ENCODE assay signal across 9 cellular contexts in genomic region chr2:85259101-85259590, GRCh38.
DNase-seq lines count a peak whose midpoint lies in the region; ATAC-seq and TF ChIP-seq lines count a peak whose summit lies in the region.
"Had no signal": no experiment of that assay in that cellular context is flagged by ENCODE, and none has a peak within 500 bp of the region (broad histone marks: within the 10 kb centered on the region; RNA-seq: fewer than 3 reads in every experiment).

No MANE protein-coding gene starts in this region.

- POLR2A ChIA-PET in Panc1 (lab: Charles Lee): interaction anchor here (0.5 kb wide), 1 partner anchor 380 kb away, joined by 7 read pairs; no protein-coding TSS in a partner anchor
- POLR2A ChIA-PET in OCI-LY7 (lab: Charles Lee): no interaction called here

- DNase-seq in Panc1 (ENCODE audit: low read depth, low spot score) (no peak), fibroblast of gingiva (ENCODE audit: low read depth) (peak; percentile 87), neural crest cell (ENCODE audit: low read depth, low spot score) (no peak), NCI-H2081 (lab: John Stamatoyannopoulos, UW) (no peak), OCI-LY7 (ENCODE audit: low spot score) (no peak)
- no peak for DNase-seq in activated naive CD4-positive, alpha-beta T cell treated with anti-CD3 and anti-CD28 coated beads, Interleukin-2, amount 50 U/mL, for 72 hours (ENCODE audit: low spot score in 2 of 2)
- DNase-seq: NCI-H1694 treated with DMSO at 0.1 percent for 48 hours had no signal

- H3K79me2 ChIP-seq in ACC112 (ENCODE audit: control insufficient read depth, insufficient read depth, low read length, unreplicated experiment) (no peaks in the 10 kb centered on the region), OCI-LY7 (ENCODE audit: insufficient read depth, low read depth, low read length) (no peaks in the 10 kb centered on the region)

- H3K27me3 ChIP-seq in ACC112 (ENCODE audit: insufficient read depth, low read length) (no peaks in the 10 kb centered on the region), Panc1 (ENCODE audit: control insufficient read depth, insufficient read depth, low read length) (no peaks in the 10 kb centered on the region)

- H3K4me1 ChIP-seq in ACC112 (ENCODE audit: control insufficient read depth, insufficient read depth, low read length, unreplicated experiment): peaks cover under 1% of the 10 kb centered on the region
- H3K4me1 ChIP-seq in Panc1 (ENCODE audit: control insufficient read depth, insufficient read depth, low read length): peaks cover 71% of the 10 kb centered on the region
- H3K4me1 ChIP-seq in OCI-LY7 (ENCODE audit: insufficient read depth, low read length, poor library complexity, severe bottlenecking): no peaks in the 10 kb centered on the region

- intact Hi-C loops in Panc1 (cut with micrococcal nuclease; ENCODE audit: unreplicated experiment): no loop called here
- intact Hi-C loops in OCI-LY7 (cut with micrococcal nuclease; ENCODE audit: unreplicated experiment): no loop called here

- ATAC-seq in Panc1: peak; percentile 82
- ATAC-seq in HG02884 (IDR thresholded peaks at IDR 0.05; ENCODE audit: unreplicated experiment): no peak
- no peak for ATAC-seq in activated naive CD4-positive, alpha-beta T cell treated with anti-CD3 and anti-CD28 coated beads, Interleukin-2, amount 50 U/mL, for 72 hours

- H4K20me1 ChIP-seq in OCI-LY7 (ENCODE audit: insufficient read depth, low read length): no peaks in the 10 kb centered on the region

- H3K36me3 ChIP-seq in ACC112 (ENCODE audit: insufficient read depth, low read length): no peaks in the 10 kb centered on the region
- no peaks in the 10 kb centered on the region for H3K36me3 ChIP-seq in Panc1 (ENCODE audit: control insufficient read depth, insufficient read depth, low read length)
- no peaks in the 10 kb centered on the region for H3K36me3 ChIP-seq in OCI-LY7 (ENCODE audit: insufficient read depth, low read length)

- peaks cover 3% of the 10 kb centered on the region for H3K36me3 Mint-ChIP-seq in neural crest cell (ENCODE audit: low read depth)
- no peaks in the 10 kb centered on the region for H3K36me3 Mint-ChIP-seq in activated naive CD4-positive, alpha-beta T cell treated with anti-CD3 and anti-CD28 coated beads, Interleukin-2, amount 50 U/mL, for 72 hours

- H3K4me3 Mint-ChIP-seq in neural crest cell: peak overlapping the region; percentile 64

- no peak overlapping the region for H3K4me2 ChIP-seq in OCI-LY7 (ENCODE audit: low read length)

- BruUV-seq in Panc1 (replicated peaks; lab: Mats Ljungman, UMichigan): no TSS peak
- BruUV-seq in OCI-LY7 (replicated peaks; lab: Mats Ljungman, UMichigan): no TSS peak

- H3K27ac Mint-ChIP-seq in neural crest cell (ENCODE audit: unreplicated experiment): peak overlapping the region; percentile 94
- H3K27ac Mint-ChIP-seq in activated naive CD4-positive, alpha-beta T cell treated with anti-CD3 and anti-CD28 coated beads, Interleukin-2, amount 50 U/mL, for 72 hours: no peak overlapping the region

- no peaks in the 10 kb centered on the region for H3K9me3 Mint-ChIP-seq in neural crest cell
- H3K9me3 Mint-ChIP-seq in activated naive CD4-positive, alpha-beta T cell treated with anti-CD3 and anti-CD28 coated beads, Interleukin-2, amount 50 U/mL, for 72 hours: no peaks in the 10 kb centered on the region

- H2AFZ ChIP-seq in ACC112 (ENCODE audit: low read length, unreplicated experiment) (peak overlapping the region; percentile 67), OCI-LY7 (ENCODE audit: low read length) (no peak overlapping the region)

- H3K9me3 ChIP-seq in Panc1 (ENCODE audit: control insufficient read depth, insufficient read depth, low read depth, low read length): no peaks in the 10 kb centered on the region
- no peaks in the 10 kb centered on the region for H3K9me3 ChIP-seq in OCI-LY7 (ENCODE audit: low read length)

- no peak for TF ChIP-seq CTCF in Panc1 (IDR thresholded peaks at IDR 0.05)
- TF ChIP-seq CTCF in neural crest cell (conservative IDR thresholded peaks at IDR 0.05): no peak
- TF ChIP-seq CTCF in OCI-LY7 (conservative IDR thresholded peaks at IDR 0.05; ENCODE audit: low read length): no peak

- no peaks in the 10 kb centered on the region for H3K9me2 ChIP-seq in OCI-LY7 (ENCODE audit: insufficient read depth, low read length)

- in situ Hi-C loops in Panc1 (cut with HindIII; ENCODE audit: low pct_unique_long_range_greater_than_20kb, low sequenced_read_pairs): no loop called here

- peaks cover 76% of the 10 kb centered on the region for H3K4me1 Mint-ChIP-seq in neural crest cell

- H3K27me3 Mint-ChIP-seq in neural crest cell (ENCODE audit: low read depth): peaks cover 4% of the 10 kb centered on the region

- no peak overlapping the region for H3K4me3 ChIP-seq in ACC112 (ENCODE audit: low read depth, low read length)
- peak overlapping the region in 1 of 2 experiments; percentile 14; a peak in 2 of 4 replicates for H3K4me3 ChIP-seq in Panc1 (ENCODE audit: low read depth in 2 of 2, low read length in 2 of 2)
- no peak overlapping the region for H3K4me3 ChIP-seq in OCI-LY7 (ENCODE audit: low read depth, low read length, poor library complexity, severe bottlenecking)

- no peak overlapping the region for H3K27ac ChIP-seq in ACC112 (ENCODE audit: low read depth, low read length)
- H3K27ac ChIP-seq in Panc1 (ENCODE audit: low read length): peak overlapping the region; percentile 93
- H3K27ac ChIP-seq in OCI-LY7 (ENCODE audit: low read depth, low read length, poor library complexity, severe bottlenecking): no peak overlapping the region

- CTCF ChIA-PET in Panc1 (lab: Charles Lee): interaction anchor here (0.6 kb wide), 1 partner anchor 127 kb away, joined by 3 read pairs; no protein-coding TSS in a partner anchor
- CTCF ChIA-PET in OCI-LY7 (lab: Charles Lee; ENCODE audit: unreplicated experiment): no interaction called here
